Comparison of ENCODE assay signal across 16 cellular contexts in the genomic region with DNA sequence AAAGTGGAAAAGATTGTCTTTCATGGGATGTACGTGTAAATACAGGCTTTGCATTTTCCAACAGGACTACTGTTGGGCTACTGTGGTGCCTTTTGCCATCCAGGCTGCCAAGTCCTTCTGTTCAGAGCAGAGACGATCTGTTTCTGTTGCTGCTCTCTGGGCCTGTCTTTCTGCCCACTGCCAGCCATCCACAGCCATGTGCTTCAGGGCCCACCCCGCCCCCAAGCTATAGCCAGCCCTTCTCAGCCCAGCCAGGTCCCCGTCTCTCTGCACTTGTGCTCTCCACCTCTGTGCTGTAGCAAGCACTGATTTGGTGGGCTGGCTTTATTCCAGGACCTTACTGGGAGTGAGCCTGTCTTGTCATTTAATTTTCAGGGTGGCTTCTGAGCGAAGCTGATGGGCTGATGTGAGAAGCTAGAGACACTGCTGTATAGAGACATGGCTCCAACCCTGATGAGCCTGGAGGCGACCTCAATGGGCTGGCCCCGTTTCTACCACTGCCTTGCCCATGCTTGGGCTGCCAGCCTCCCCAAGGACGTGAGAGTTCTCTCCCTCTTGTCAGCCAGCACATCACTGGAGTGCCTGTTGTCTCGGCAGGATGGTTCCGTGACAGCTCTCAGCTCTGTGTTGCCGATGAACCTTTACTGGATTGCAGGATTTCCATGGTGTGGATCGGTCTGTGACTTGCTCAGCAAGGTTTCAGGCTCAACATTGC.
"Had no signal": no experiment of that assay in that cellular context is flagged by ENCODE, and none has a peak within 500 bp of the region (broad histone marks: within the 10 kb centered on the region; RNA-seq: fewer than 3 reads in every experiment).

No MANE protein-coding gene starts in this region.

- H3K4me3 ChIP-seq: ascending aorta, colonic mucosa, gastroesophageal sphincter, hepatocyte, lower lobe of right lung, neural progenitor cell, right lobe of liver, upper lobe of left lung had no signal

- H3K36me3 ChIP-seq: ascending aorta, colonic mucosa, neural progenitor cell, right lobe of liver, upper lobe of left lung had no signal

- H3K4me3 Mint-ChIP-seq: activated CD4-positive, alpha-beta memory T cell treated with anti-CD3 and anti-CD28 coated beads, Interleukin-2, amount 10 ng/mL, durations not matched to agents 7 days and 5 days; activated naive CD8-positive, alpha-beta T cell treated with anti-CD3 and anti-CD28 coated beads, Interleukin-2, amount 50 U/mL, for 24 hours; neural progenitor cell had no signal

- H3K27ac Mint-ChIP-seq: activated CD4-positive, alpha-beta memory T cell treated with anti-CD3 and anti-CD28 coated beads, Interleukin-2, amount 10 ng/mL, durations not matched to agents 7 days and 5 days; activated naive CD8-positive, alpha-beta T cell treated with anti-CD3 and anti-CD28 coated beads, Interleukin-2, amount 50 U/mL, for 24 hours; neural progenitor cell had no signal

- H3K9me3 ChIP-seq: ascending aorta, colonic mucosa, gastroesophageal sphincter, lower lobe of right lung, right lobe of liver, upper lobe of left lung had no signal

- H3K27me3 Mint-ChIP-seq: activated CD4-positive, alpha-beta memory T cell treated with anti-CD3 and anti-CD28 coated beads, Interleukin-2, amount 10 ng/mL, durations not matched to agents 7 days and 5 days; activated naive CD8-positive, alpha-beta T cell treated with anti-CD3 and anti-CD28 coated beads, Interleukin-2, amount 50 U/mL, for 24 hours had no signal

- H3K4me2 ChIP-seq: hepatocyte, neural progenitor cell had no signal

- H2AFZ ChIP-seq: hepatocyte, neural progenitor cell, parathyroid adenoma had no signal

- H3K27me3 ChIP-seq: ascending aorta, colonic mucosa, gastroesophageal sphincter, hepatocyte, neural progenitor cell, right lobe of liver, upper lobe of left lung had no signal

- H3K9ac ChIP-seq: neural progenitor cell, parathyroid adenoma had no signal

- H3K4me1 ChIP-seq: ascending aorta, colonic mucosa, gastroesophageal sphincter, lower lobe of right lung, parathyroid adenoma, upper lobe of left lung had no signal

- H3K79me2 ChIP-seq: parathyroid adenoma had no signal

- ATAC-seq: activated naive CD8-positive, alpha-beta T cell treated with anti-CD3 and anti-CD28 coated beads, Interleukin-2, amount 50 U/mL, for 24 hours; gastroesophageal sphincter; lower lobe of right lung; right lobe of liver had no signal

- H3K27ac ChIP-seq: ascending aorta, colonic mucosa, gastroesophageal sphincter, hepatocyte, lower lobe of right lung, neural progenitor cell, parathyroid adenoma, right lobe of liver, upper lobe of left lung had no signal

- DNase-seq: activated CD4-positive, alpha-beta memory T cell treated with anti-CD3 and anti-CD28 coated beads, Interleukin-2, amount 10 ng/mL, durations not matched to agents 7 days and 5 days; activated CD4-positive, alpha-beta T cell treated with anti-CD3 and anti-CD28 coated beads for 1 hour; activated naive CD8-positive, alpha-beta T cell treated with anti-CD3 and anti-CD28 coated beads, Interleukin-2, amount 50 U/mL, for 24 hours; colonic mucosa; effector CD4-positive, alpha-beta T cell; lower lobe of right lung; midbrain; right lobe of liver; stimulated activated CD4-positive, alpha-beta T cell treated with anti-CD3 and anti-CD28 coated beads, Interleukin-2, amount 100 ng/mL, for 48 hours; stimulated activated naive CD4-positive, alpha-beta T cell treated with Interleukin-2 at 50 U/mL for 16 hours had no signal

- H3K4me1 Mint-ChIP-seq: activated CD4-positive, alpha-beta memory T cell treated with anti-CD3 and anti-CD28 coated beads, Interleukin-2, amount 10 ng/mL, durations not matched to agents 7 days and 5 days; activated naive CD8-positive, alpha-beta T cell treated with anti-CD3 and anti-CD28 coated beads, Interleukin-2, amount 50 U/mL, for 24 hours had no signal

- H3K9me3 Mint-ChIP-seq: activated CD4-positive, alpha-beta memory T cell treated with anti-CD3 and anti-CD28 coated beads, Interleukin-2, amount 10 ng/mL, durations not matched to agents 7 days and 5 days; activated naive CD8-positive, alpha-beta T cell treated with anti-CD3 and anti-CD28 coated beads, Interleukin-2, amount 50 U/mL, for 24 hours; neural progenitor cell had no signal

- H3K36me3 Mint-ChIP-seq: neural progenitor cell had no signal
